In the genomic region with DNA sequence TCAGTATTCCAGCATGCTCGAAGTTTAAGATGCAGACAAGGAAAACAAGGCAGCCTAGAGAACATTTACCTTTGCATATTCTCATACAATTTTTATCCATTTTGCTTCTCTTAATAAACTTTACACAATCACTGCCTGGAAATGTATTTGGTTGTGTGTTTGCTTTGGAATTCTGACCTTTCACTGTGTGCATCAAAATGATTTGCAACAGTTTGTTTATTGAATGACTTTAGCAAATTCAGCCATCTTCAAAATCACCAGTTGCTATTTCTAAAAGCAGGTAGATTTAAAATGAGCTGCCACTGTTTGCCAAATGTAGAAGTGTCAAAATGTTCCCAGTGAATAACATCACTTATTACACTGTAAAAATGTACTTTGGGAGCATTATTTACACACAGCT, we compare ENCODE assay signal across 29 cellular contexts.
"Had no signal": no experiment of that assay in that cellular context is flagged by ENCODE, and none has a peak within 500 bp of the region (broad histone marks: within the 10 kb centered on the region; RNA-seq: fewer than 3 reads in every experiment).

No MANE protein-coding gene starts in this region.

- H3K27me3 ChIP-seq: adrenal gland, ovary, right lobe of liver, uterus had no signal

- H3K9me3 Mint-ChIP-seq: activated CD4-positive, alpha-beta memory T cell treated with anti-CD3 and anti-CD28 coated beads for 36 hours; activated CD4-positive, alpha-beta T cell treated with anti-CD3 and anti-CD28 coated beads, Interleukin-2, amount 10 ng/mL, durations not matched to agents 24 days and 14 days; activated naive CD8-positive, alpha-beta T cell treated with anti-CD3 and anti-CD28 coated beads for 36 hours; brain; mesothelial cell of epicardium had no signal

- H3K36me3 ChIP-seq: adrenal gland, ovary, right lobe of liver, thoracic aorta, uterus had no signal

- H3K4me3 ChIP-seq: adrenal gland, ovary, right lobe of liver, thoracic aorta, uterus had no signal

- H3K36me3 Mint-ChIP-seq: activated CD4-positive, alpha-beta memory T cell treated with anti-CD3 and anti-CD28 coated beads for 36 hours; activated naive CD8-positive, alpha-beta T cell treated with anti-CD3 and anti-CD28 coated beads for 36 hours; brain; mesothelial cell of epicardium; naive thymus-derived CD4-positive, alpha-beta T cell; type B pancreatic cell had no signal

- ATAC-seq: esophagus mucosa; naive thymus-derived CD4-positive, alpha-beta T cell; stimulated activated naive CD8-positive, alpha-beta T cell treated with anti-CD3 and anti-CD28 coated beads, Interleukin-15, Interleukin-2, amounts not matched to agents 100 U/mL and 50 U/mL, for 24 hours had no signal

- H3K27me3 Mint-ChIP-seq: activated CD4-positive, alpha-beta memory T cell treated with anti-CD3 and anti-CD28 coated beads for 36 hours; activated CD4-positive, alpha-beta T cell treated with anti-CD3 and anti-CD28 coated beads, Interleukin-2, amount 10 ng/mL, durations not matched to agents 24 days and 14 days; activated naive CD8-positive, alpha-beta T cell treated with anti-CD3 and anti-CD28 coated beads for 36 hours; naive thymus-derived CD4-positive, alpha-beta T cell; progenitor cell of endocrine pancreas; type B pancreatic cell had no signal

- FAIRE-seq: endothelial cell of umbilical vein had no signal

- DNase-seq: activated CD4-positive, alpha-beta memory T cell treated with anti-CD3 and anti-CD28 coated beads for 36 hours; activated CD4-positive, alpha-beta T cell treated with anti-CD3 and anti-CD28 coated beads, Interleukin-2, amount 10 ng/mL, durations not matched to agents 24 days and 14 days; activated CD4-positive, CD25-positive, alpha-beta regulatory T cell treated with anti-CD3 and anti-CD28 coated beads, Interleukin-2, amount 50 U/mL, for 72 hours; activated CD8-positive, alpha-beta memory T cell treated with anti-CD3 and anti-CD28 coated beads, Interleukin-2, amount 50 U/mL, for 4 hours; activated effector memory CD4-positive, alpha-beta T cell treated with anti-CD3 and anti-CD28 coated beads, Interleukin-2, amount 50 U/mL, for 16 hours; activated naive CD4-positive, alpha-beta T cell treated with anti-CD3 and anti-CD28 coated beads for 36 hours; activated naive CD8-positive, alpha-beta T cell treated with anti-CD3 and anti-CD28 coated beads for 36 hours; activated T-cell treated with anti-CD3 and anti-CD28 coated beads, Interleukin-2, amount 50 U/mL, for 1 hour; adrenal gland; aorta; central memory CD4-positive, alpha-beta T cell; foreskin melanocyte; islet precursor cell; naive thymus-derived CD4-positive, alpha-beta T cell; ovary; right lobe of liver; stimulated activated CD4-positive, alpha-beta T cell treated with anti-CD3 and anti-CD28 coated beads, Interleukin-12 subunit alpha, Interleukin-12 subunit beta, amount 100 ng/mL, for 4 hours; stimulated activated CD4-positive, alpha-beta T cell treated with anti-CD3 and anti-CD28 coated beads, Interleukin-4, amount 100 ng/mL, for 1 hour; stimulated activated naive CD8-positive, alpha-beta T cell treated with anti-CD3 and anti-CD28 coated beads, Interleukin-15, Interleukin-2, amounts not matched to agents 100 U/mL and 50 U/mL, for 24 hours; T1000; uterus had no signal

- H3K27ac Mint-ChIP-seq: activated CD4-positive, alpha-beta memory T cell treated with anti-CD3 and anti-CD28 coated beads for 36 hours; activated CD4-positive, alpha-beta T cell treated with anti-CD3 and anti-CD28 coated beads, Interleukin-2, amount 10 ng/mL, durations not matched to agents 24 days and 14 days; activated naive CD4-positive, alpha-beta T cell treated with anti-CD3 and anti-CD28 coated beads for 36 hours; activated naive CD8-positive, alpha-beta T cell treated with anti-CD3 and anti-CD28 coated beads for 36 hours; activated T-helper 1 cell treated with anti-CD3 and anti-CD28 coated beads, Interleukin-12 subunit alpha, Interleukin-12 subunit beta, Interleukin-2, Interleukin-4 antibody, amounts not matched to agents 30 ng/mL and 10 ng/mL and 1 ng/mL, durations not matched to agents 14 hours and 24 hours and 36 hours; brain; mesothelial cell of epicardium; naive thymus-derived CD4-positive, alpha-beta T cell; progenitor cell of endocrine pancreas; type B pancreatic cell had no signal

- H3K4me1 ChIP-seq: adrenal gland, right lobe of liver, uterus had no signal

- H3K4me3 Mint-ChIP-seq: activated CD4-positive, alpha-beta memory T cell treated with anti-CD3 and anti-CD28 coated beads for 36 hours; activated CD4-positive, alpha-beta T cell treated with anti-CD3 and anti-CD28 coated beads, Interleukin-2, amount 10 ng/mL, durations not matched to agents 24 days and 14 days; activated naive CD4-positive, alpha-beta T cell treated with anti-CD3 and anti-CD28 coated beads for 36 hours; activated naive CD8-positive, alpha-beta T cell treated with anti-CD3 and anti-CD28 coated beads for 36 hours; activated T-helper 1 cell treated with anti-CD3 and anti-CD28 coated beads, Interleukin-12 subunit alpha, Interleukin-12 subunit beta, Interleukin-2, Interleukin-4 antibody, amounts not matched to agents 30 ng/mL and 10 ng/mL and 1 ng/mL, durations not matched to agents 14 hours and 24 hours and 36 hours; brain; mesothelial cell of epicardium; naive thymus-derived CD4-positive, alpha-beta T cell; type B pancreatic cell had no signal

- H3K9me3 ChIP-seq: adrenal gland, ovary, right lobe of liver, thoracic aorta, uterus had no signal

- H3K4me1 Mint-ChIP-seq: activated CD4-positive, alpha-beta T cell treated with anti-CD3 and anti-CD28 coated beads, Interleukin-2, amount 10 ng/mL, durations not matched to agents 24 days and 14 days; activated naive CD8-positive, alpha-beta T cell treated with anti-CD3 and anti-CD28 coated beads for 36 hours; brain; mesothelial cell of epicardium; naive thymus-derived CD4-positive, alpha-beta T cell had no signal

- H3K27ac ChIP-seq: adrenal gland, ovary, right lobe of liver, thoracic aorta, uterus had no signal
